ENCODE assay signal across 19 cellular contexts in the genomic region with DNA sequence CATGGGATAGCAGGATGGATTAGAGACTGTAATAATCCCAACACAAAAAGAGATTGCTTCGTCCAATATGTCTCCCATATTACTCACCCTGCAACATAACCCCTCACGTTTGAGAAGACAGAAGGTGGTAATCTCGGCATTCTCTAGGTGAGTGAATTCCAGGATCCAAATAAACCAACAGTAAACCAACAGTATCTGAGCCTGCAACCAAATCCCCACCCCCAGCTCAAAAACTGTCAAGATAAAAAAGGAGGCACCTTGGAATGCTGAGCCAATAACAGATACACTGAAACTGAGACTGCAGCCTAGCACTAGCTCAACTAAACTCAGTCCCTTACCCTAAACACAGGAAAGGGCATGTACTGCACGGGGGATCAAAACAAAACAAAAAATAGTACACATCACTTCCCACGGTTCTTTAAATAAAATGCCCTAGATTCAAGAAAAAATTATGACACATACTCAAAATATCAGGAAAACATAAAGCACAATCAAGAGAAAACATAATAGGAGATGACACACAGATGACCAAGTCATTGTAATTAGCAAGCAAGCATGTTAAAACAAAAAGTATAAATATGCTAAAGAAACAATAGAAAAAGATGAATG. TPM values are rescaled to one million over a fixed set of nuclear protein-coding genes. Genes with fewer than 3 reads are reported as not detected.
A peak's percentile ranks its signal among the peaks of the same experiment; 100 is the strongest.
DNase-seq lines count a peak whose midpoint lies in the region; ATAC-seq, FAIRE-seq and TF ChIP-seq lines count a peak whose summit lies in the region.
"Had no signal": no experiment of that assay in that cellular context is flagged by ENCODE, and none has a peak within 500 bp of the region (broad histone marks: within the 10 kb centered on the region; RNA-seq: fewer than 3 reads in every experiment).

No MANE protein-coding gene starts in this region.

- FAIRE-seq in GM12891 (lab: Jason Lieb, UNC), result peak; percentile 64
- FAIRE-seq: HepG2 had no signal

- WGBS in mesendoderm (ENCODE audit: extremely low coverage, insufficient coverage, low lambda C conversion rate), result no CpG with 5 or more reads among the region's 5 CpGs

- H3K9me3 ChIP-seq in PC-3 (ENCODE audit: low read length), result no peaks in the 10 kb centered on the region
- H3K9me3 ChIP-seq in lower lobe of right lung, result no peaks in the 10 kb centered on the region
- H3K9me3 ChIP-seq: neutrophil had no signal

- H3K4me3 ChIP-seq in PC-3 (ENCODE audit: low read length) (no peak overlapping the region), cardiac fibroblast (replicated peaks in 1 of 2; ENCODE audit: low read depth in 2 of 2, low read length in 2 of 2) (peak overlapping the region in 1 of 2 donors; percentile 2), mesendoderm (ENCODE audit: low read length) (no peak overlapping the region), lower lobe of right lung (no peak overlapping the region)
- H3K4me3 ChIP-seq: spleen had no signal

- H2AFZ ChIP-seq in PC-3 (ENCODE audit: low read length), result no peak overlapping the region

- H3K36me3 ChIP-seq in PC-3 (ENCODE audit: low read depth, low read length) (no peaks in the 10 kb centered on the region), mesendoderm (ENCODE audit: control insufficient read depth, insufficient read depth, low read length) (peaks cover 2% of the 10 kb centered on the region), lower lobe of right lung (peaks cover 22% of the 10 kb centered on the region)

- H4K5ac ChIP-seq in mesendoderm (ENCODE audit: low read length), result no peak overlapping the region

- POLR2A ChIA-PET in PC-3 (lab: Charles Lee; ENCODE audit: unreplicated experiment), result interaction anchor here (0.6 kb wide), 1 partner anchor 1015 kb away, joined by 3 read pairs; no protein-coding TSS in a partner anchor

- H3K9ac ChIP-seq in PC-3 (ENCODE audit: low read length) (no peak overlapping the region), mesendoderm (ENCODE audit: low read length) (no peak overlapping the region)

- no peak overlapping the region for H3K4ac ChIP-seq in mesendoderm (ENCODE audit: low read depth, low read length)

- no TSS peak for BruUV-seq in PC-3 (replicated peaks; lab: Mats Ljungman, UMichigan)

- peak; percentile 26 for ATAC-seq in PC-3
- ATAC-seq in lower lobe of right lung, result no peak
- ATAC-seq in HG03521 (IDR thresholded peaks at IDR 0.05; ENCODE audit: unreplicated experiment), result no peak
- ATAC-seq: activated CD8-positive, alpha-beta T cell treated with anti-CD3 and anti-CD28 coated beads for 36 hours; esophagus mucosa; HepG2 had no signal

- H4K8ac ChIP-seq in mesendoderm (ENCODE audit: low read depth, low read length), result no peak overlapping the region

- no peaks in the 10 kb centered on the region for H3K9me2 ChIP-seq in PC-3 (replicated peaks; ENCODE audit: low read length)

- no peak overlapping the region for H3K18ac ChIP-seq in mesendoderm (ENCODE audit: low read length)

- intact Hi-C loops in PC-3 (cut with micrococcal nuclease) (no loop called here), cardiac septum (cut with DNase I) (no loop called here), lower lobe of right lung (cut with DNase I) (no loop called here)

- TF ChIP-seq CTCF in PC-3 (conservative IDR thresholded peaks at IDR 0.05; ENCODE audit: low read depth, low read length) (no peak), cardiac fibroblast (IDR thresholded peaks at IDR 0.05; ENCODE audit: low read depth, low read length) (no peak), lower lobe of right lung (IDR thresholded peaks at IDR 0.05) (no peak)

- no peak overlapping the region for H2BK120ac ChIP-seq in mesendoderm (ENCODE audit: low read depth, low read length)

- H3K23ac ChIP-seq in mesendoderm (ENCODE audit: low read length), result no peak overlapping the region

- H3K27me3 ChIP-seq in PC-3 (ENCODE audit: low read length), result no peaks in the 10 kb centered on the region
- H3K27me3 ChIP-seq in mesendoderm (ENCODE audit: insufficient read depth, low read length, poor library complexity), result no peaks in the 10 kb centered on the region
- no peaks in the 10 kb centered on the region for H3K27me3 ChIP-seq in lower lobe of right lung (ENCODE audit: low read depth)
- H3K27me3 ChIP-seq: neutrophil, spleen had no signal

- H3K4me1 ChIP-seq in PC-3 (ENCODE audit: insufficient read depth, low read length), result peaks cover 39% of the 10 kb centered on the region
- H3K4me1 ChIP-seq in mesendoderm (ENCODE audit: control insufficient read depth, low read depth, low read length), result peaks cover 5% of the 10 kb centered on the region
- H3K4me1 ChIP-seq in lower lobe of right lung, result no peaks in the 10 kb centered on the region

- peaks cover 21% of the 10 kb centered on the region for H3K79me2 ChIP-seq in PC-3 (ENCODE audit: low read length)
- peaks cover 3% of the 10 kb centered on the region for H3K79me2 ChIP-seq in mesendoderm (ENCODE audit: control insufficient read depth, insufficient read depth, low read length)

- H4K20me1 ChIP-seq in PC-3 (ENCODE audit: low read length), result peaks cover 4% of the 10 kb centered on the region; the same call in 1 of the 2 replicates

- DNase-seq in GM12891 (ENCODE audit: insufficient read length, low spot score) (no peak), PC-3 (peak; percentile 46), cardiac fibroblast (ENCODE audit: low read depth in 2 of 2) (peak; percentile 28 to 82), mesendoderm (peak; percentile 65), cardiac septum (ENCODE audit: low spot score) (no peak), lower lobe of right lung (no peak), GM19240 (ENCODE audit: insufficient read length, low spot score) (no peak)
- DNase-seq: activated CD8-positive, alpha-beta T cell treated with anti-CD3 and anti-CD28 coated beads for 36 hours; activated gamma-delta T cell treated with Interleukin-2 at 50 U/mL for 16 hours; CD8-positive, alpha-beta memory T cell; central memory CD4-positive, alpha-beta T cell; NCI-H510A treated with DMSO at 0.1 percent for 48 hours; spleen; substantia nigra; T1000 had no signal

- no peak overlapping the region for H2BK5ac ChIP-seq in mesendoderm (ENCODE audit: low read length)

- no peak overlapping the region for H3K56ac ChIP-seq in mesendoderm (ENCODE audit: low read length)

- TF ChIP-seq POLR2A in GM12891 (IDR thresholded peaks at IDR 0.05; ENCODE audit: low read depth, low read length), result no peak

- peaks cover 3% of the 10 kb centered on the region for H3K79me1 ChIP-seq in mesendoderm (ENCODE audit: low read length)

- H2BK15ac ChIP-seq in mesendoderm (replicated peaks; ENCODE audit: low read depth), result no peak overlapping the region

- H3K27ac ChIP-seq in PC-3 (ENCODE audit: low read length), result peak overlapping the region; percentile 28
- H3K27ac ChIP-seq in mesendoderm (ENCODE audit: low read depth, low read length), result no peak overlapping the region
- no peak overlapping the region for H3K27ac ChIP-seq in lower lobe of right lung
- H3K27ac ChIP-seq: neutrophil, spleen had no signal

- no peaks in the 10 kb centered on the region for H3F3A ChIP-seq in PC-3 (ENCODE audit: low read length, unreplicated experiment)

- no peak overlapping the region for H2AK5ac ChIP-seq in mesendoderm (ENCODE audit: low read length)

- peak overlapping the region; percentile 26 for H3K4me2 ChIP-seq in PC-3 (ENCODE audit: low read length)
- H3K4me2 ChIP-seq in mesendoderm (ENCODE audit: low read length), result no peak overlapping the region

- CTCF ChIA-PET in PC-3 (lab: Charles Lee), result interaction anchor here (0.5 kb wide), 1 partner anchor 40 kb away, joined by 3 read pairs; no protein-coding TSS in a partner anchor

TF ChIP-seq in GM12891, 5 proteins besides CTCF, POLR2A, EP300 and RAD21:
- no peak for TF ChIP-seq POU2F2 (IDR thresholded peaks at IDR 0.05; ENCODE audit: low read depth, low read length)
- TF ChIP-seq POLR2AphosphoS5 (IDR thresholded peaks at IDR 0.05; ENCODE audit: low read depth, low read length), result no peak
- no peak for TF ChIP-seq PAX5 (IDR thresholded peaks at IDR 0.05; ENCODE audit: insufficient read depth, low read length, severe bottlenecking)
- no peak for TF ChIP-seq TAF1 (IDR thresholded peaks at IDR 0.05; ENCODE audit: low read depth, low read length)
- TF ChIP-seq SPI1 (IDR thresholded peaks at IDR 0.05; ENCODE audit: low read depth, low read length), result no peak

RNA-seq across cellular contexts. Expression of a gene that starts 28.0 kb away (rescaled TPM):
- 1.6 TPM for polyA plus RNA-seq in GM12891 (2012; ENCODE audit: low read depth, missing spikeins)
- total RNA-seq in PC-3 (2014; rRNA removed) (7.1 and 8.4 TPM in 2 replicates), cardiac septum (3.0 TPM), lower lobe of right lung (7.5 TPM)
- 8.0 TPM for polyA plus RNA-seq in mesendoderm (2013, experiment 1 of 2)
- 8.3 TPM for polyA plus RNA-seq in mesendoderm (2013, experiment 2 of 2)

RNA-seq across cellular contexts. Expression of a gene that starts 29.3 kb away (rescaled TPM):
- polyA plus RNA-seq in GM12891 (2012; ENCODE audit: low read depth, missing spikeins), result 25.9 TPM
- total RNA-seq in PC-3 (2014; rRNA removed) (57.1 and 68.8 TPM in 2 replicates), cardiac septum (149 TPM), lower lobe of right lung (24.5 TPM)
- polyA plus RNA-seq in mesendoderm (2013, experiment 1 of 2), result 88.3 TPM
- 85.8 TPM for polyA plus RNA-seq in mesendoderm (2013, experiment 2 of 2)

Comparison
In these comparisons a context has a peak if more than half of its experiments do, and no peak if none do; other contexts are left out.
1. DNase-seq: peak in PC-3 (single experiment), cardiac fibroblast (2 of 2) and mesendoderm (single experiment); none in GM12891 (single experiment), cardiac septum (single experiment), lower lobe of right lung (single experiment) and GM19240 (single experiment).